Comparison of ENCODE assay signal across 19 cellular contexts in genomic region chr2:175525975-175526374, GRCh38.
A peak's percentile ranks its signal among the peaks of the same experiment; 100 is the strongest.
DNase-seq lines count a peak whose midpoint lies in the region; ATAC-seq, FAIRE-seq and TF ChIP-seq lines count a peak whose summit lies in the region.
"Had no signal": no experiment of that assay in that cellular context is flagged by ENCODE, and none has a peak within 500 bp of the region (broad histone marks: within the 10 kb centered on the region; RNA-seq: fewer than 3 reads in every experiment).

No MANE protein-coding gene starts in this region.

- TF ChIP-seq CTCF in A549 (IDR thresholded peaks at IDR 0.05) (no peak), LNCaP clone FGC (IDR thresholded peaks at IDR 0.05; ENCODE audit: control insufficient read depth, extremely low read depth, insufficient read depth) (no peak), VCaP (conservative IDR thresholded peaks at IDR 0.05) (no peak), parathyroid adenoma (IDR thresholded peaks at IDR 0.05) (no peak), Caco-2 (IDR thresholded peaks at IDR 0.05; ENCODE audit: insufficient read depth in 1 of 2, low read depth in 1 of 2, low read length in 1 of 2, severe bottlenecking in 1 of 2, unreplicated experiment in 1 of 2) (no peak)

- intact Hi-C loops in Caco-2 (cut with micrococcal nuclease; ENCODE audit: unreplicated experiment), result loop anchor here (10.0 kb wide), 1 partner anchor 159 kb away; no protein-coding TSS in a partner anchor

- no peaks in the 10 kb centered on the region for H3K27me3 Mint-ChIP-seq in Caco-2 (ENCODE audit: insufficient read depth, unreplicated experiment)
- H3K27me3 Mint-ChIP-seq: CD4-positive, alpha-beta memory T cell had no signal

- H3K36me3 Mint-ChIP-seq in Caco-2 (ENCODE audit: insufficient read depth, unreplicated experiment), result no peaks in the 10 kb centered on the region
- H3K36me3 Mint-ChIP-seq: CD14-positive monocyte; CD4-positive, alpha-beta memory T cell had no signal

- no peaks in the 10 kb centered on the region for H3K9me3 Mint-ChIP-seq in Caco-2 (ENCODE audit: unreplicated experiment)

- CTCF ChIA-PET in A549 (lab: Yijun Ruan, JAX) (no interaction called here), Caco-2 (lab: Charles Lee) (no interaction called here)

- H3K9me3 ChIP-seq in A549, result no peaks in the 10 kb centered on the region
- no peaks in the 10 kb centered on the region for H3K9me3 ChIP-seq in parathyroid adenoma (ENCODE audit: control insufficient read depth, low read length)
- no peaks in the 10 kb centered on the region for H3K9me3 ChIP-seq in Caco-2

- H3K27me3 ChIP-seq in parathyroid adenoma (ENCODE audit: control insufficient read depth, insufficient read depth, low read length) (no peaks in the 10 kb centered on the region), Caco-2 (replicated peaks; ENCODE audit: control insufficient read depth, insufficient read depth, low read length) (no peaks in the 10 kb centered on the region)
- H3K27me3 ChIP-seq: BLaER1 had no signal

- H3K4me1 Mint-ChIP-seq in Caco-2 (ENCODE audit: low read depth, unreplicated experiment), result peaks cover 6% of the 10 kb centered on the region
- H3K4me1 Mint-ChIP-seq: CD14-positive monocyte; CD4-positive, alpha-beta memory T cell had no signal

- no peak for ATAC-seq in A549
- ATAC-seq in HG02798 (IDR thresholded peaks at IDR 0.05; ENCODE audit: poor library complexity, unreplicated experiment), result no peak

- no peak overlapping the region for H3K4me2 ChIP-seq in A549
- H3K4me2 ChIP-seq in parathyroid adenoma (ENCODE audit: low read length), result peak overlapping the region; percentile 41
- H3K4me2 ChIP-seq: BLaER1 had no signal

- H3K27ac ChIP-seq in A549 (no peak overlapping the region), VCaP (peak overlapping the region; percentile 40; the same call in 1 of the 2 replicates), parathyroid adenoma (peak overlapping the region; percentile 20)
- H3K27ac ChIP-seq: BLaER1, GM23248 had no signal

- no peak overlapping the region for H3K9ac ChIP-seq in parathyroid adenoma
- H3K9ac ChIP-seq: BLaER1, GM23248 had no signal

- POLR2A ChIA-PET in A549 (lab: Yijun Ruan, JAX), result no interaction called here
- POLR2A ChIA-PET in Caco-2 (lab: Charles Lee), result no interaction called here

- no peak overlapping the region for H2AFZ ChIP-seq in parathyroid adenoma
- H2AFZ ChIP-seq: GM23248 had no signal

- no peak for TF ChIP-seq EP300 in A549 (IDR thresholded peaks at IDR 0.05)

- no peak for DNase-seq in A549 (ENCODE audit: low read depth in 1 of 2, low spot score in 1 of 2)
- DNase-seq in LNCaP clone FGC (ENCODE audit: low read depth), result peak; percentile 33
- DNase-seq in ecto neural progenitor cell (ENCODE audit: low spot score), result no peak
- DNase-seq in Caco-2, result no peak
- DNase-seq: CD4-positive, alpha-beta memory T cell; DMS 273 treated with DMSO at 0.1 percent for 48 hours; DMS53; DND-41; EL; GM23248; HCEC 1CT had no signal

- no peak for TF ChIP-seq POLR2A in A549 (IDR thresholded peaks at IDR 0.05; ENCODE audit: low read length)

- no peaks in the 10 kb centered on the region for H3K79me2 ChIP-seq in parathyroid adenoma

- H3K4me3 ChIP-seq in A549, result no peak overlapping the region
- no peak overlapping the region for H3K4me3 ChIP-seq in LNCaP clone FGC (ENCODE audit: low read depth, low read length)
- no peak overlapping the region for H3K4me3 ChIP-seq in parathyroid adenoma (ENCODE audit: low read depth, low read length)
- no peak overlapping the region for H3K4me3 ChIP-seq in Caco-2 (ENCODE audit: low read depth, low read length)
- H3K4me3 ChIP-seq: BLaER1, GM23248 had no signal

- no peak for TF ChIP-seq RAD21 in A549 (conservative IDR thresholded peaks at IDR 0.05 in 1 of 2, IDR thresholded peaks at IDR 0.05 in 1 of 2)

- no peak for FAIRE-seq in A549 (lab: Jason Lieb, UNC)
- FAIRE-seq: GM12892, GM18507, H54 had no signal

- BruUV-seq in Caco-2 (replicated peaks; lab: Mats Ljungman, UMichigan), result no TSS peak

- H3K4me1 ChIP-seq in A549, result no peaks in the 10 kb centered on the region
- H3K4me1 ChIP-seq in parathyroid adenoma, result peaks cover 13% of the 10 kb centered on the region
- H3K4me1 ChIP-seq in Caco-2, result no peaks in the 10 kb centered on the region
- H3K4me1 ChIP-seq: BLaER1 had no signal

- no peak overlapping the region for H3K4me3 Mint-ChIP-seq in Caco-2 (ENCODE audit: unreplicated experiment)
- H3K4me3 Mint-ChIP-seq: CD14-positive monocyte; CD4-positive, alpha-beta memory T cell had no signal

- H3K27ac Mint-ChIP-seq in Caco-2 (ENCODE audit: unreplicated experiment), result no peak overlapping the region
- H3K27ac Mint-ChIP-seq: CD14-positive monocyte; CD4-positive, alpha-beta memory T cell had no signal

- H3K36me3 ChIP-seq in parathyroid adenoma (ENCODE audit: control insufficient read depth, insufficient read depth, low read length), result no peaks in the 10 kb centered on the region
- no peaks in the 10 kb centered on the region for H3K36me3 ChIP-seq in Caco-2 (ENCODE audit: control insufficient read depth, insufficient read depth, low read length)
- H3K36me3 ChIP-seq: BLaER1 had no signal

- 2% methylated on average over 1 of the region's 1 CpG for WGBS in A549 (ENCODE audit: missing lambda C conversion rate)

TF ChIP-seq in A549, 52 proteins besides CTCF, POLR2A, EP300 and RAD21:
- peak; percentile 76 for TF ChIP-seq MAFK (IDR thresholded peaks at IDR 0.05; ENCODE audit: partially characterized antibody)
- no peak for TF ChIP-seq FOXS1 (CRISPR knock-in tag; IDR thresholded peaks at IDR 0.05)
TF ChIP-seq in A549: peak in this region for 1.

Comparison
In these comparisons a context has a peak if more than half of its experiments do, and no peak if none do; other contexts are left out.
1. H3K27ac ChIP-seq: peak in VCaP (single experiment) and parathyroid adenoma (single experiment); none in A549 (0 of 2).